In genomic region chr2:105235388-105236059, GRCh38 we compare ENCODE assay signal across 8 cellular contexts. TPM values are rescaled to one million over a fixed set of nuclear protein-coding genes. Genes with fewer than 3 reads are reported as not detected.
DNase-seq lines count a peak whose midpoint lies in the region; ATAC-seq lines count a peak whose summit lies in the region.

No MANE protein-coding gene starts in this region.

- H3K27me3 ChIP-seq in mesenchymal stem cell (ENCODE audit: control insufficient read depth in 1 of 2, insufficient read depth in 1 of 2, low read length in 2 of 2) = peaks cover 0 to 5% of the 10 kb centered on the region in 2 experiments

- H3K4me1 ChIP-seq in mesenchymal stem cell (ENCODE audit: control insufficient read depth, insufficient read depth, low read depth, low read length) = peaks cover 11% of the 10 kb centered on the region

- no peak overlapping the region for H2BK15ac ChIP-seq in mesenchymal stem cell (ENCODE audit: low read depth, poor library complexity, severe bottlenecking)

- H3K79me1 ChIP-seq in mesenchymal stem cell (replicated peaks; ENCODE audit: low read length, poor library complexity, severe bottlenecking) = no peaks in the 10 kb centered on the region

- no peak overlapping the region for H4K91ac ChIP-seq in mesenchymal stem cell (ENCODE audit: low read length)

- no peak overlapping the region for H3K4me2 ChIP-seq in mesenchymal stem cell (ENCODE audit: low read length, poor library complexity, severe bottlenecking)

- 20% methylated on average over 12 of the region's 12 CpGs for WGBS in mesenchymal stem cell

- no peaks in the 10 kb centered on the region for H3K36me3 ChIP-seq in mesenchymal stem cell (ENCODE audit: control insufficient read depth in 1 of 2, insufficient read depth in 2 of 2, low read depth in 1 of 2, low read length in 2 of 2)

- peak; percentile 92 for DNase-seq in ACHN
- peak; percentile 72 for DNase-seq in NCI-H69 (lab: John Stamatoyannopoulos, UW)
- peak; percentile 44 to 51 for DNase-seq in activated CD4-positive, alpha-beta T cell treated with anti-CD3 and anti-CD28 coated beads, Interleukin-2, amount 50 U/mL, for 4 hours
- DNase-seq in ecto neural progenitor cell (ENCODE audit: low spot score) = peak; percentile 84
- DNase-seq in mesenchymal stem cell = peak; percentile 86
- DNase-seq in stimulated activated CD8-positive, alpha-beta memory T cell treated with anti-CD3 and anti-CD28 coated beads, Interleukin-15, amount 100 ng/mL, for 24 hours (ENCODE audit: low read depth) = peak; percentile 27

- no peak overlapping the region for H3K9ac ChIP-seq in mesenchymal stem cell (ENCODE audit: low read length)

- peak; percentile 49 for ATAC-seq in GM18858 (IDR thresholded peaks at IDR 0.05; ENCODE audit: unreplicated experiment)
- peak; percentile 78 for ATAC-seq in HG03432 (IDR thresholded peaks at IDR 0.05; ENCODE audit: unreplicated experiment)

- no peak overlapping the region for H2AFZ ChIP-seq in mesenchymal stem cell (ENCODE audit: low read depth, low read length)

- no peak overlapping the region for H3K23ac ChIP-seq in mesenchymal stem cell (ENCODE audit: low read length in 2 of 2)

- in situ Hi-C loops in ACHN (cut with HindIII; ENCODE audit: low pct_ligation_motif_present, low pct_unique_long_range_greater_than_20kb, low sequenced_read_pairs) = loop anchor here (25.0 kb wide), 1 partner anchor 123 kb away; no protein-coding TSS in a partner anchor

- H3K4me3 ChIP-seq in mesenchymal stem cell (ENCODE audit: insufficient read depth in 1 of 2, low read depth in 1 of 2, low read length in 2 of 2) = no peak overlapping the region

- no peak overlapping the region for H3K27ac ChIP-seq in mesenchymal stem cell (ENCODE audit: low read length, poor library complexity, severe bottlenecking)

- H3K18ac ChIP-seq in mesenchymal stem cell (ENCODE audit: low read depth in 1 of 2, low read length in 2 of 2) = no peak overlapping the region

- H2BK12ac ChIP-seq in mesenchymal stem cell (ENCODE audit: low read length in 2 of 2) = no peak overlapping the region

- H3K4ac ChIP-seq in mesenchymal stem cell (ENCODE audit: low read depth in 1 of 2, low read length in 2 of 2) = no peak overlapping the region

- no peak overlapping the region for H2AK5ac ChIP-seq in mesenchymal stem cell (ENCODE audit: low read length, severe bottlenecking)

- H3K9me3 ChIP-seq in mesenchymal stem cell (ENCODE audit: control insufficient read depth, low read length) = no peaks in the 10 kb centered on the region

- no peak overlapping the region for H2BK120ac ChIP-seq in mesenchymal stem cell (ENCODE audit: low read depth, low read length)

- no peak overlapping the region for H4K8ac ChIP-seq in mesenchymal stem cell (ENCODE audit: low read length)

- no peak overlapping the region for H2BK5ac ChIP-seq in mesenchymal stem cell (ENCODE audit: low read depth, low read length, poor library complexity, severe bottlenecking)

- H3K14ac ChIP-seq in mesenchymal stem cell (ENCODE audit: low read length in 2 of 2) = no peak overlapping the region

RNA-seq across cellular contexts. Expression of gene GPR45, which starts 6.0 kb away (rescaled TPM):
- 0.04 TPM for polyA plus RNA-seq in mesenchymal stem cell (2013, experiment 1 of 2)
- 0.04 TPM for polyA plus RNA-seq in mesenchymal stem cell (2013, experiment 2 of 2)

Comparison
In these comparisons a context has a peak if more than half of its experiments do, and no peak if none do; other contexts are left out.
1. DNase-seq: peak in every context shown above with its lines; median percentile 92 in ACHN; 86 in mesenchymal stem cell; 84 in ecto neural progenitor cell; 72 in NCI-H69; 48 in activated CD4-positive, alpha-beta T cell treated with anti-CD3 and anti-CD28 coated beads, Interleukin-2, amount 50 U/mL, for 4 hours; 27 in stimulated activated CD8-positive, alpha-beta memory T cell treated with anti-CD3 and anti-CD28 coated beads, Interleukin-15, amount 100 ng/mL, for 24 hours.